8 cellular contexts compared by ENCODE assay signal in the genomic region with DNA sequence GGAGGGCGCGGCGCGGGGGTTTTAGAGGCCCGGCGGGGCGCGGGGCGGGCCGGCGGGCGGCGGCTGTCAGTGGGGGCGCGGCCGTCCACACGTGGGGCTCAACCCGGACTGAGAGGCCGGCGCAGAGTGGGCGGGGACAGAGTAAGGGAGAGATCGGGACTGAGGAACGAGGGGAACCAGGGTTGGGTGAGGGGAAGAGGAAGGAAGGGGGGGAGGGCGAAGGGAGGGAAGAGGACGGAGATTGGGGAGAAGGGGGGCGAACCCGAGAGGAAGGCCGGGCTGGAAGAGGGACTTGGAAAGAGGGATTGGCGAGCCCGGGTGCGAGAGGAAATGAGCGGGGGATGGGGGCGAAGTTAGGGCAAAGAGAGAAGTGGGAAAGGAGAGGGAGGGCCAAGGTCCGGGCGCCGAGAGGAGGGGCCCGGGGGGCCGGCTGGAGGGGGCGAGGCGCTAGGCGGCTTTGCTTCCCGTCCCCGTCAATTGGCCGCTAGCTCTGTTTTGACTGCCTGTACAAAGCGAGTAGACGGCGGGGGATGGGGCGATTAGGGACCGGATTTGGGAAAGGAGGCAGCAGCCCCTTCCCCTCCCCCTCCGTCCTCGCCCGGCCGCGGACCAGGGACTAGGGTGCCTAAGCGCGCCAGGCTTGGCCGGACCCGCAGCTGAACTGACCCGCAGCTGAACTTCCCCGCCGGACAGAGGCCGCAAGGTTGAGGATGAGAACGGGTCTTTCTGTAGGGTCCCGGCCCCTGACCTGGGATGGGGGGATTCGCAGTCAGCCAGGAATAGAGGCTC. TPM values are rescaled to one million over a fixed set of nuclear protein-coding genes. Genes with fewer than 3 reads are reported as not detected.
DNase-seq lines count a peak whose midpoint lies in the region; ATAC-seq and TF ChIP-seq lines count a peak whose summit lies in the region.

No MANE protein-coding gene starts in this region.

- intact Hi-C loops in A673 (cut with micrococcal nuclease; ENCODE audit: unreplicated experiment): no loop called here

- POLR2A ChIA-PET in A673 (lab: Charles Lee; ENCODE audit: low non-redundant PET): no interaction called here

- peak; percentile 11 for DNase-seq in A673 (ENCODE audit: low spot score)
- DNase-seq in HS-5 (ENCODE audit: low read depth): peak; percentile 63
- DNase-seq in astrocyte of the cerebellum (ENCODE audit: low read depth): peak; percentile 76
- peak; percentile 70 for DNase-seq in iPS-NIHi7 (ENCODE audit: extremely low spot score)
- peak; percentile 77 for DNase-seq in smooth muscle cell of the brain vasculature (ENCODE audit: low read depth, low spot score)
- no peak for DNase-seq in GM10266 (ENCODE audit: extremely low spot score)

- CTCF ChIA-PET in A673 (lab: Charles Lee): no interaction called here

- H3K4me1 ChIP-seq in A673 (ENCODE audit: insufficient read depth, low read length, poor library complexity, severe bottlenecking): no peaks in the 10 kb centered on the region

- H3K27me3 ChIP-seq in A673 (replicated peaks; ENCODE audit: insufficient read depth, low read depth, low read length, poor library complexity): peaks cover 66% of the 10 kb centered on the region

- no peaks in the 10 kb centered on the region for H3K9me3 ChIP-seq in A673 (ENCODE audit: low read depth, low read length, poor library complexity, severe bottlenecking)

- in situ Hi-C loops in astrocyte of the cerebellum (cut with HindIII; ENCODE audit: low sequenced_read_pairs): no loop called here

- no peaks in the 10 kb centered on the region for H3K36me3 ChIP-seq in A673 (ENCODE audit: insufficient read depth, low read length, poor library complexity, severe bottlenecking)

- ATAC-seq in HG02623 (IDR thresholded peaks at IDR 0.05; ENCODE audit: unreplicated experiment) (no peak), HG02973 (IDR thresholded peaks at IDR 0.05; ENCODE audit: unreplicated experiment) (no peak)

- BruUV-seq in A673 (replicated peaks; lab: Mats Ljungman, UMichigan): no TSS peak

- H3K4me3 ChIP-seq in A673 (ENCODE audit: low read depth, low read length, poor library complexity, severe bottlenecking): peak overlapping the region; percentile 27
- H3K4me3 ChIP-seq in astrocyte of the cerebellum (ENCODE audit: low read depth, low read length): peak overlapping the region; percentile 82

- H3K27ac ChIP-seq in A673 (ENCODE audit: low read depth, low read length, poor library complexity, severe bottlenecking): no peak overlapping the region

- no peak for TF ChIP-seq CTCF in A673 (conservative IDR thresholded peaks at IDR 0.05; ENCODE audit: low read depth, low read length)
- TF ChIP-seq CTCF in astrocyte of the cerebellum (IDR thresholded peaks at IDR 0.05; ENCODE audit: low read depth, low read length, missing control alignments): no peak
- no peak for TF ChIP-seq CTCF in GM10266 (IDR thresholded peaks at IDR 0.05; ENCODE audit: control insufficient read depth, insufficient read depth, low read depth, missing control alignments)

RNA-seq across cellular contexts. Expression of gene FBN2, which starts 0.4 kb away (rescaled TPM):
- total RNA-seq in A673 (2021): 1.6 and 6.1 TPM in 2 replicates
